In genomic region chr5:129460951-129461815, GRCh38 we compare ENCODE assay signal across 7 cellular contexts. TPM values are rescaled to one million over a fixed set of nuclear protein-coding genes. Genes with fewer than 3 reads are reported as not detected.
DNase-seq lines count a peak whose midpoint lies in the region; ATAC-seq, FAIRE-seq and TF ChIP-seq lines count a peak whose summit lies in the region.

No MANE protein-coding gene starts in this region.

- TF ChIP-seq CTCF in fibroblast of pulmonary artery (IDR thresholded peaks at IDR 0.05; ENCODE audit: low read length, missing control alignments), result peak; percentile 36

- H3K27ac Mint-ChIP-seq in T-helper 17 cell, result no peak overlapping the region

- H3K4me1 Mint-ChIP-seq in T-helper 17 cell, result peaks cover 5% of the 10 kb centered on the region

- peaks cover 37% of the 10 kb centered on the region for H3K27me3 Mint-ChIP-seq in T-helper 17 cell

- peaks cover 2% of the 10 kb centered on the region for H3K36me3 Mint-ChIP-seq in T-helper 17 cell (ENCODE audit: low read depth)

- ATAC-seq in HG02885 (IDR thresholded peaks at IDR 0.05; ENCODE audit: poor library complexity, unreplicated experiment) (peak; percentile 37), T-helper 17 cell (no peak)

- peak overlapping the region; percentile 58 for H3K4me3 ChIP-seq in fibroblast of pulmonary artery (replicated peaks; ENCODE audit: low read depth, low read length)

- peak overlapping the region; percentile 59 for H3K4me3 Mint-ChIP-seq in T-helper 17 cell

- TF ChIP-seq POLR2A in GM12891 (IDR thresholded peaks at IDR 0.05; ENCODE audit: low read depth, low read length), result no peak

- no peaks in the 10 kb centered on the region for H3K9me3 ChIP-seq in T-helper 17 cell (ENCODE audit: control insufficient read depth, low read length, poor library complexity, severe bottlenecking)

- no peak for FAIRE-seq in GM12891 (lab: Jason Lieb, UNC)

- peak; percentile 25 for DNase-seq in GM12891 (ENCODE audit: insufficient read length, low spot score)
- DNase-seq in T-helper 17 cell, result no peak
- peak; percentile 38 for DNase-seq in fibroblast of pulmonary artery (ENCODE audit: low read depth)
- peak in 45 of 56 donors; percentile 6 to 72 (median 34) for DNase-seq in nucleus accumbens (lab: John Stamatoyannopoulos, UW)
- DNase-seq in stimulated activated naive CD4-positive, alpha-beta T cell treated with Interleukin-2 at 50 U/mL for 16 hours (lab: John Stamatoyannopoulos, UW), result no peak
- no peak for DNase-seq in DMS153 treated with DMSO at 0.1 percent for 48 hours (lab: John Stamatoyannopoulos, UW; ENCODE audit: unreplicated experiment)

TF ChIP-seq in GM12891, 5 proteins besides CTCF, POLR2A, EP300 and RAD21:
- TF ChIP-seq SPI1 (IDR thresholded peaks at IDR 0.05; ENCODE audit: low read depth, low read length), result no peak
- TF ChIP-seq POU2F2 (IDR thresholded peaks at IDR 0.05; ENCODE audit: low read depth, low read length), result no peak
- TF ChIP-seq TAF1 (IDR thresholded peaks at IDR 0.05; ENCODE audit: low read depth, low read length), result no peak
- no peak for TF ChIP-seq POLR2AphosphoS5 (IDR thresholded peaks at IDR 0.05; ENCODE audit: low read depth, low read length)
- TF ChIP-seq PAX5 (IDR thresholded peaks at IDR 0.05; ENCODE audit: insufficient read depth, low read length, severe bottlenecking), result no peak

RNA-seq across cellular contexts. Expression of gene ADAMTS19, which starts 1.1 kb away (rescaled TPM):
- not detected for polyA plus RNA-seq in GM12891 (2012; ENCODE audit: low read depth, missing spikeins)
- total RNA-seq in T-helper 17 cell, result not detected

Comparison
In these comparisons a context has a peak if more than half of its experiments do, and no peak if none do; other contexts are left out.
1. DNase-seq: peak in GM12891 (single experiment), fibroblast of pulmonary artery (single experiment) and nucleus accumbens (45 of 56); none in T-helper 17 cell (0 of 3), stimulated activated naive CD4-positive, alpha-beta T cell treated with Interleukin-2 at 50 U/mL for 16 hours (single experiment) and DMS153 treated with DMSO at 0.1 percent for 48 hours (single experiment).